Comparison of ENCODE assay signal across 1 cellular context in the genomic region with DNA sequence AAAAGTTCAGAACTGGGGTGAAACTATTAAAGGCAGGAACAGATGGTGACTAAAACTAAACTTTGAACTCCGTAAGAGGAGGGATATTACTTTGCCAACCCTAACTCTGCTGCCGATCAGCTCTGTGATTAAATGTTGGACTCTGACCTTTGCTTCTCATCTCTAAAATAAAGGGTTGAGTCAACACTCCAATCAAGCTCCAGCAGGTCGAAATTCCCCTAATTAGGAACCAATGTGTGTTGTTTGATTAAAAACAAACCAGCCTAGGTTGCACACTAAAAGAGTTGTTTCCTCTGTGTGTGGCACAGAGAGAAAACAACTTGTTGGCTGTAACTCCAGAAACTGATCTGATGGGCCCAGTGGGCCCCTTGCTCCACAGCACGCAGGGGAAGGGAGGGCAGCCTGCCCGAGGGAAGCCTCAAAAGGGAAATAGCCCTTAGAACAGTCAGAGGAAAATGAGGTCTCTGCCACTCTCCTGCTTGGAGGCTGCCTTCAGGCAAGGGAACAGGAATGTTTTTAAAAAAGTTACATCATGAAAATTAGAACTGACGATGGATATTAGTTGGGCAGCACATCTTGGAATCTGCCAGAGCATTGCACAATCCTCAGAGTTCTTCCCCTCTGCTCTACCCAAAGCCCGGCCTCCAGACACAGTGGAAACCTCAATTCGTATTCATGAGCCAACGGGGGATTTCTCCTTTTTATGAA.
TF ChIP-seq lines count a peak whose summit lies in the region.

No MANE protein-coding gene starts in this region.

TF ChIP-seq in HepG2, 621 proteins besides CTCF, POLR2A, EP300 and RAD21 (continued from another document and continues in another):
- TF ChIP-seq, protein P1, sequence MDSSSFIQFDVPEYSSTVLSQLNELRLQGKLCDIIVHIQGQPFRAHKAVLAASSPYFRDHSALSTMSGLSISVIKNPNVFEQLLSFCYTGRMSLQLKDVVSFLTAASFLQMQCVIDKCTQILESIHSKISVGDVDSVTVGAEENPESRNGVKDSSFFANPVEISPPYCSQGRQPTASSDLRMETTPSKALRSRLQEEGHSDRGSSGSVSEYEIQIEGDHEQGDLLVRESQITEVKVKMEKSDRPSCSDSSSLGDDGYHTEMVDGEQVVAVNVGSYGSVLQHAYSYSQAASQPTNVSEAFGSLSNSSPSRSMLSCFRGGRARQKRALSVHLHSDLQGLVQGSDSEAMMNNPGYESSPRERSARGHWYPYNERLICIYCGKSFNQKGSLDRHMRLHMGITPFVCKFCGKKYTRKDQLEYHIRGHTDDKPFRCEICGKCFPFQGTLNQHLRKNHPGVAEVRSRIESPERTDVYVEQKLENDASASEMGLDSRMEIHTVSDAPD (CRISPR knock-in tag; IDR thresholded peaks at IDR 0.05): no peak
- TF ChIP-seq LCORL (IDR thresholded peaks at IDR 0.05): no peak
- TF ChIP-seq LCORL (CRISPR knock-in tag; IDR thresholded peaks at IDR 0.05): peak; percentile 23; the same call in 1 of the 2 replicates
- TF ChIP-seq HOXA9 (CRISPR knock-in tag; IDR thresholded peaks at IDR 0.05; ENCODE audit: borderline replicate concordance): no peak
- peak; percentile 82 for TF ChIP-seq CEBPG (CRISPR knock-in tag; IDR thresholded peaks at IDR 0.05)
- no peak for TF ChIP-seq ZSCAN22 (CRISPR knock-in tag; IDR thresholded peaks at IDR 0.05)
- TF ChIP-seq, protein P2, sequence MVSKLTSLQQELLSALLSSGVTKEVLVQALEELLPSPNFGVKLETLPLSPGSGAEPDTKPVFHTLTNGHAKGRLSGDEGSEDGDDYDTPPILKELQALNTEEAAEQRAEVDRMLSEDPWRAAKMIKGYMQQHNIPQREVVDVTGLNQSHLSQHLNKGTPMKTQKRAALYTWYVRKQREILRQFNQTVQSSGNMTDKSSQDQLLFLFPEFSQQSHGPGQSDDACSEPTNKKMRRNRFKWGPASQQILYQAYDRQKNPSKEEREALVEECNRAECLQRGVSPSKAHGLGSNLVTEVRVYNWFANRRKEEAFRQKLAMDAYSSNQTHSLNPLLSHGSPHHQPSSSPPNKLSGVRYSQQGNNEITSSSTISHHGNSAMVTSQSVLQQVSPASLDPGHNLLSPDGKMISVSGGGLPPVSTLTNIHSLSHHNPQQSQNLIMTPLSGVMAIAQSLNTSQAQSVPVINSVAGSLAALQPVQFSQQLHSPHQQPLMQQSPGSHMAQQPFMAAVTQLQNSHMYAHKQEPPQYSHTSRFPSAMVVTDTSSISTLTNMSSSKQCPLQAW (CRISPR knock-in tag; IDR thresholded peaks at IDR 0.05): 0 out of 2 replicates have a peak, but pooled peaks have one; percentile 37
- TF ChIP-seq ZBTB21 (CRISPR knock-in tag; IDR thresholded peaks at IDR 0.05): no peak
- no peak for TF ChIP-seq SALL2 (CRISPR knock-in tag; IDR thresholded peaks at IDR 0.05)
- TF ChIP-seq ZNF317 (CRISPR knock-in tag; IDR thresholded peaks at IDR 0.05): 0 out of 2 replicates have a peak, but pooled peaks have one; percentile 53
- peak; percentile 53; the same call in 1 of the 2 replicates for TF ChIP-seq ZNF501 (CRISPR knock-in tag; IDR thresholded peaks at IDR 0.05)
- no peak for TF ChIP-seq ZNF451 (CRISPR knock-in tag; IDR thresholded peaks at IDR 0.05)
- TF ChIP-seq ZFP36 (IDR thresholded peaks at IDR 0.05; ENCODE audit: borderline replicate concordance, low read depth, low read length, partially characterized antibody): no peak
- peak; percentile 12; the same call in 1 of the 2 replicates for TF ChIP-seq NCOR1 (IDR thresholded peaks at IDR 0.05; ENCODE audit: borderline replicate concordance, low read length)
- TF ChIP-seq, protein P3, sequence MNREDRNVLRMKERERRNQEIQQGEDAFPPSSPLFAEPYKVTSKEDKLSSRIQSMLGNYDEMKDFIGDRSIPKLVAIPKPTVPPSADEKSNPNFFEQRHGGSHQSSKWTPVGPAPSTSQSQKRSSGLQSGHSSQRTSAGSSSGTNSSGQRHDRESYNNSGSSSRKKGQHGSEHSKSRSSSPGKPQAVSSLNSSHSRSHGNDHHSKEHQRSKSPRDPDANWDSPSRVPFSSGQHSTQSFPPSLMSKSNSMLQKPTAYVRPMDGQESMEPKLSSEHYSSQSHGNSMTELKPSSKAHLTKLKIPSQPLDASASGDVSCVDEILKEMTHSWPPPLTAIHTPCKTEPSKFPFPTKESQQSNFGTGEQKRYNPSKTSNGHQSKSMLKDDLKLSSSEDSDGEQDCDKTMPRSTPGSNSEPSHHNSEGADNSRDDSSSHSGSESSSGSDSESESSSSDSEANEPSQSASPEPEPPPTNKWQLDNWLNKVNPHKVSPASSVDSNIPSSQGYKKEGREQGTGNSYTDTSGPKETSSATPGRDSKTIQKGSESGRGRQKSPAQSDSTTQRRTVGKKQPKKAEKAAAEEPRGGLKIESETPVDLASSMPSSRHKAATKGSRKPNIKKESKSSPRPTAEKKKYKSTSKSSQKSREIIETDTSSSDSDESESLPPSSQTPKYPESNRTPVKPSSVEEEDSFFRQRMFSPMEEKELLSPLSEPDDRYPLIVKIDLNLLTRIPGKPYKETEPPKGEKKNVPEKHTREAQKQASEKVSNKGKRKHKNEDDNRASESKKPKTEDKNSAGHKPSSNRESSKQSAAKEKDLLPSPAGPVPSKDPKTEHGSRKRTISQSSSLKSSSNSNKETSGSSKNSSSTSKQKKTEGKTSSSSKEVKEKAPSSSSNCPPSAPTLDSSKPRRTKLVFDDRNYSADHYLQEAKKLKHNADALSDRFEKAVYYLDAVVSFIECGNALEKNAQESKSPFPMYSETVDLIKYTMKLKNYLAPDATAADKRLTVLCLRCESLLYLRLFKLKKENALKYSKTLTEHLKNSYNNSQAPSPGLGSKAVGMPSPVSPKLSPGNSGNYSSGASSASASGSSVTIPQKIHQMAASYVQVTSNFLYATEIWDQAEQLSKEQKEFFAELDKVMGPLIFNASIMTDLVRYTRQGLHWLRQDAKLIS (CRISPR knock-in tag; IDR thresholded peaks at IDR 0.05): no peak
- no peak for TF ChIP-seq SOX6 (IDR thresholded peaks at IDR 0.05)
- TF ChIP-seq SOX6 (CRISPR knock-in tag; IDR thresholded peaks at IDR 0.05): peak; percentile 49; the same call in 1 of the 2 replicates
- peak; percentile 50; the same call in 1 of the 2 replicates for TF ChIP-seq ZFY (CRISPR knock-in tag; IDR thresholded peaks at IDR 0.05)
- TF ChIP-seq ZNF20 (CRISPR knock-in tag; IDR thresholded peaks at IDR 0.05): no peak
- no peak for TF ChIP-seq ATF5 (CRISPR knock-in tag; IDR thresholded peaks at IDR 0.05; ENCODE audit: low read depth)
- TF ChIP-seq, protein P4, sequence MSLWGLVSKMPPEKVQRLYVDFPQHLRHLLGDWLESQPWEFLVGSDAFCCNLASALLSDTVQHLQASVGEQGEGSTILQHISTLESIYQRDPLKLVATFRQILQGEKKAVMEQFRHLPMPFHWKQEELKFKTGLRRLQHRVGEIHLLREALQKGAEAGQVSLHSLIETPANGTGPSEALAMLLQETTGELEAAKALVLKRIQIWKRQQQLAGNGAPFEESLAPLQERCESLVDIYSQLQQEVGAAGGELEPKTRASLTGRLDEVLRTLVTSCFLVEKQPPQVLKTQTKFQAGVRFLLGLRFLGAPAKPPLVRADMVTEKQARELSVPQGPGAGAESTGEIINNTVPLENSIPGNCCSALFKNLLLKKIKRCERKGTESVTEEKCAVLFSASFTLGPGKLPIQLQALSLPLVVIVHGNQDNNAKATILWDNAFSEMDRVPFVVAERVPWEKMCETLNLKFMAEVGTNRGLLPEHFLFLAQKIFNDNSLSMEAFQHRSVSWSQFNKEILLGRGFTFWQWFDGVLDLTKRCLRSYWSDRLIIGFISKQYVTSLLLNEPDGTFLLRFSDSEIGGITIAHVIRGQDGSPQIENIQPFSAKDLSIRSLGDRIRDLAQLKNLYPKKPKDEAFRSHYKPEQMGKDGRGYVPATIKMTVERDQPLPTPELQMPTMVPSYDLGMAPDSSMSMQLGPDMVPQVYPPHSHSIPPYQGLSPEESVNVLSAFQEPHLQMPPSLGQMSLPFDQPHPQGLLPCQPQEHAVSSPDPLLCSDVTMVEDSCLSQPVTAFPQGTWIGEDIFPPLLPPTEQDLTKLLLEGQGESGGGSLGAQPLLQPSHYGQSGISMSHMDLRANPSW (CRISPR knock-in tag; IDR thresholded peaks at IDR 0.05; ENCODE audit: borderline replicate concordance): no peak
- TF ChIP-seq, protein P5, sequence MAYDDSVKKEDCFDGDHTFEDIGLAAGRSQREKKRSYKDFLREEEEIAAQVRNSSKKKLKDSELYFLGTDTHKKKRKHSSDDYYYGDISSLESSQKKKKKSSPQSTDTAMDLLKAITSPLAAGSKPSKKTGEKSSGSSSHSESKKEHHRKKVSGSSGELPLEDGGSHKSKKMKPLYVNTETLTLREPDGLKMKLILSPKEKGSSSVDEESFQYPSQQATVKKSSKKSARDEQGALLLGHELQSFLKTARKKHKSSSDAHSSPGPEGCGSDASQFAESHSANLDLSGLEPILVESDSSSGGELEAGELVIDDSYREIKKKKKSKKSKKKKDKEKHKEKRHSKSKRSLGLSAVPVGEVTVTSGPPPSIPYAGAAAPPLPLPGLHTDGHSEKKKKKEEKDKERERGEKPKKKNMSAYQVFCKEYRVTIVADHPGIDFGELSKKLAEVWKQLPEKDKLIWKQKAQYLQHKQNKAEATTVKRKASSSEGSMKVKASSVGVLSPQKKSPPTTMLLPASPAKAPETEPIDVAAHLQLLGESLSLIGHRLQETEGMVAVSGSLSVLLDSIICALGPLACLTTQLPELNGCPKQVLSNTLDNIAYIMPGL (CRISPR knock-in tag; IDR thresholded peaks at IDR 0.05; ENCODE audit: borderline replicate concordance in 1 of 2, low read depth in 1 of 2): 0 out of 4 replicates have a peak, but pooled peaks of 1 of the 2 experiments have one; percentile 20
- no peak for TF ChIP-seq ZNF775 (CRISPR knock-in tag; IDR thresholded peaks at IDR 0.05; ENCODE audit: borderline replicate concordance)
- no peak for TF ChIP-seq CCAR2 (optimal IDR thresholded peaks at IDR 0.05; ENCODE audit: low read depth, low read length)
- 0 out of 2 replicates have a peak, but pooled peaks have one; percentile 11 for TF ChIP-seq ZNF280D (CRISPR knock-in tag; IDR thresholded peaks at IDR 0.05)
- TF ChIP-seq ZNF33A (CRISPR knock-in tag; IDR thresholded peaks at IDR 0.05; ENCODE audit: borderline replicate concordance): no peak
- no peak for TF ChIP-seq RFX1 (IDR thresholded peaks at IDR 0.05)
- peak; percentile 32; the same call in 1 of the 2 replicates for TF ChIP-seq MYPOP (CRISPR knock-in tag; IDR thresholded peaks at IDR 0.05)
- TF ChIP-seq KDM5A (IDR thresholded peaks at IDR 0.05; ENCODE audit: borderline replicate concordance, low read length): no peak
- no peak for TF ChIP-seq ETS1 (CRISPR knock-in tag; IDR thresholded peaks at IDR 0.05)
- TF ChIP-seq ELF4 (CRISPR knock-in tag; IDR thresholded peaks at IDR 0.05; ENCODE audit: borderline replicate concordance): no peak
- no peak for TF ChIP-seq PCBP2 (optimal IDR thresholded peaks at IDR 0.05; ENCODE audit: low read depth, low read length, poor library complexity, severe bottlenecking)
- TF ChIP-seq ISL2 (CRISPR knock-in tag; IDR thresholded peaks at IDR 0.05): 0 out of 2 replicates have a peak, but pooled peaks have one; percentile 31
- no peak for TF ChIP-seq IRF9 (CRISPR knock-in tag; IDR thresholded peaks at IDR 0.05; ENCODE audit: borderline replicate concordance)
- TF ChIP-seq HDAC2 (CRISPR knock-in tag; IDR thresholded peaks at IDR 0.05): 0 out of 2 replicates have a peak, but pooled peaks have one; percentile 30
